ENCODE assay signal across 13 cellular contexts in the genomic region with DNA sequence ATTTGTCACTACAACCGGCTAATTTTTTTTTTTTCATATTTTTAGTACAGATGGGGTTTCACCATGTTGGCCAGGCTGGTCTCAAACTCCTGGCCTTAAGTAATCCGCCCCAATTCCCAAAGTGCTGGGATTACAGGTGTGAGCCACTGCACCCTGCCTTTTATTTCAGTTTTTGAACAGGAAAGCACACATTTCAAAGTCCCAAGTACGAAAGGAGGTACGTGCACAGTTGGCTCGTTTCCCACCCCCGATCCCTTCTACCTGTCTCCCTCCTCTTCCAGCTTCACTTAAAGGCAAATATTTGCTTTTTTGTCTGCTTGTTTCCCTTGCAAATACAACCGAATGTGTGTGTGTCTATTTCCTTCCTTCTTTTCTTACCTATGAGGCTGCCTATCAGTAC. TPM values are rescaled to one million over a fixed set of nuclear protein-coding genes. Genes with fewer than 3 reads are reported as not detected.
"Had no signal": no experiment of that assay in that cellular context is flagged by ENCODE, and none has a peak within 500 bp of the region (broad histone marks: within the 10 kb centered on the region; RNA-seq: fewer than 3 reads in every experiment).

No MANE protein-coding gene starts in this region.

- H3K9me3 ChIP-seq: lower lobe of right lung, neutrophil, tibial artery, vagina had no signal

- H3K27ac ChIP-seq: brain microvascular endothelial cell, lower lobe of right lung, neutrophil, tibial artery, vagina had no signal

- H3K27ac Mint-ChIP-seq: activated naive CD8-positive, alpha-beta T cell treated with anti-CD3 and anti-CD28 coated beads for 36 hours; dendritic cell treated with granulocyte-macrophage colony-stimulating factor and Interleukin-4, amounts not matched to agents 40 ng/mL and 50 ng/mL, for 4 days; naive thymus-derived CD4-positive, alpha-beta T cell; stimulated activated effector memory CD8-positive, alpha-beta T cell treated with anti-CD3 and anti-CD28 coated beads, Interleukin-12 subunit alpha, Interleukin-12 subunit beta, amount 100 ng/mL, for 72 hours had no signal

- H3K27me3 ChIP-seq: brain microvascular endothelial cell, vagina had no signal

- H3K4me1 Mint-ChIP-seq: activated naive CD8-positive, alpha-beta T cell treated with anti-CD3 and anti-CD28 coated beads for 36 hours; stimulated activated effector memory CD8-positive, alpha-beta T cell treated with anti-CD3 and anti-CD28 coated beads, Interleukin-12 subunit alpha, Interleukin-12 subunit beta, amount 100 ng/mL, for 72 hours had no signal

- H3K36me3 ChIP-seq: brain microvascular endothelial cell, lower lobe of right lung, neutrophil, tibial artery, vagina had no signal

- H3K36me3 Mint-ChIP-seq: activated naive CD8-positive, alpha-beta T cell treated with anti-CD3 and anti-CD28 coated beads for 36 hours; naive thymus-derived CD4-positive, alpha-beta T cell; stimulated activated effector memory CD8-positive, alpha-beta T cell treated with anti-CD3 and anti-CD28 coated beads, Interleukin-12 subunit alpha, Interleukin-12 subunit beta, amount 100 ng/mL, for 72 hours had no signal

- H3K4me1 ChIP-seq: lower lobe of right lung, tibial artery, vagina had no signal

- H3K9me3 Mint-ChIP-seq: activated naive CD8-positive, alpha-beta T cell treated with anti-CD3 and anti-CD28 coated beads for 36 hours; dendritic cell treated with granulocyte-macrophage colony-stimulating factor and Interleukin-4, amounts not matched to agents 40 ng/mL and 50 ng/mL, for 4 days; stimulated activated effector memory CD8-positive, alpha-beta T cell treated with anti-CD3 and anti-CD28 coated beads, Interleukin-12 subunit alpha, Interleukin-12 subunit beta, amount 100 ng/mL, for 72 hours had no signal

- H3K4me3 Mint-ChIP-seq: activated naive CD8-positive, alpha-beta T cell treated with anti-CD3 and anti-CD28 coated beads for 36 hours; dendritic cell treated with granulocyte-macrophage colony-stimulating factor and Interleukin-4, amounts not matched to agents 40 ng/mL and 50 ng/mL, for 4 days; naive thymus-derived CD4-positive, alpha-beta T cell; stimulated activated effector memory CD8-positive, alpha-beta T cell treated with anti-CD3 and anti-CD28 coated beads, Interleukin-12 subunit alpha, Interleukin-12 subunit beta, amount 100 ng/mL, for 72 hours had no signal

- H3K4me3 ChIP-seq: lower lobe of right lung, smooth muscle cell, tibial artery, vagina had no signal

- DNase-seq: activated naive CD8-positive, alpha-beta T cell treated with anti-CD3 and anti-CD28 coated beads for 36 hours; activated T-cell treated with anti-CD3 and anti-CD28 coated beads, Interleukin-2, amount 50 U/mL, for 1 hour; brain microvascular endothelial cell; erythroblast; lower lobe of right lung; naive thymus-derived CD4-positive, alpha-beta T cell had no signal

RNA-seq across cellular contexts. Expression of gene ZIC5, which starts 30.5 kb away (rescaled TPM):
- total RNA-seq: activated naive CD8-positive, alpha-beta T cell treated with anti-CD3 and anti-CD28 coated beads for 36 hours; kidney epithelial cell; lower lobe of right lung; naive thymus-derived CD4-positive, alpha-beta T cell; smooth muscle cell; vagina had no signal
- polyA plus RNA-seq: naive thymus-derived CD4-positive, alpha-beta T cell; smooth muscle cell had no signal

RNA-seq across cellular contexts. Expression of gene ZIC2, which starts 40.5 kb away (rescaled TPM):
- total RNA-seq: activated naive CD8-positive, alpha-beta T cell treated with anti-CD3 and anti-CD28 coated beads for 36 hours; kidney epithelial cell; lower lobe of right lung; smooth muscle cell; vagina had no signal
- polyA plus RNA-seq: naive thymus-derived CD4-positive, alpha-beta T cell; smooth muscle cell had no signal
